In genomic region chr7:35037211-35037525, GRCh38 we compare ENCODE assay signal across 8 cellular contexts. TPM values are rescaled to one million over a fixed set of nuclear protein-coding genes. Genes with fewer than 3 reads are reported as not detected.
DNase-seq lines count a peak whose midpoint lies in the region; ATAC-seq and TF ChIP-seq lines count a peak whose summit lies in the region.

TSS of gene DPY19L1 (minus strand) at chr7:35037485. CDS start at chr7:35037394, 91 bp downstream.

- intact Hi-C loops in activated naive CD4-positive, alpha-beta T cell treated with anti-CD3 and anti-CD28 coated beads for 36 hours (cut with micrococcal nuclease) = loop anchor here (1.0 to 10.0 kb wide), 6 partner anchors 148 to 1972 kb away; partner anchors contain the start of genes EEPD1, HERPUD2, NT5C3A and SEPTIN7
- intact Hi-C loops in PC-9 (cut with micrococcal nuclease; ENCODE audit: unreplicated experiment) = loop anchor here (2.0 to 10.0 kb wide), 5 partner anchors 90 to 1792 kb away; no protein-coding TSS in a partner anchor

- H3K79me1 ChIP-seq in neuronal stem cell (ENCODE audit: low read depth, low read length) = no peaks in the 10 kb centered on the region

- no peaks in the 10 kb centered on the region for H3K27me3 Mint-ChIP-seq in activated naive CD4-positive, alpha-beta T cell treated with anti-CD3 and anti-CD28 coated beads for 36 hours (ENCODE audit: low read depth)

- peaks cover 22% of the 10 kb centered on the region for H3K4me1 Mint-ChIP-seq in activated naive CD4-positive, alpha-beta T cell treated with anti-CD3 and anti-CD28 coated beads for 36 hours (ENCODE audit: low read depth)

- H3K9me3 Mint-ChIP-seq in activated naive CD4-positive, alpha-beta T cell treated with anti-CD3 and anti-CD28 coated beads for 36 hours = no peaks in the 10 kb centered on the region

- H3K36me3 ChIP-seq in PC-9 (ENCODE audit: low read depth) (no peaks in the 10 kb centered on the region), neuronal stem cell (replicated peaks in 1 of 2; ENCODE audit: control insufficient read depth in 2 of 2, insufficient read depth in 2 of 2, low read length in 2 of 2) (no peaks in the 10 kb centered on the region)

- H2AK5ac ChIP-seq in neuronal stem cell (ENCODE audit: low read depth, low read length) = no peak within 1 kb of the TSS

- H3K9me3 ChIP-seq in PC-9 (ENCODE audit: insufficient read depth, low read depth) (no peaks in the 10 kb centered on the region), neuronal stem cell (replicated peaks in 1 of 2; ENCODE audit: control insufficient read depth in 2 of 2, insufficient read depth in 1 of 2, low read depth in 1 of 2, low read length in 2 of 2) (no peaks in the 10 kb centered on the region)

- H2BK120ac ChIP-seq in neuronal stem cell (ENCODE audit: low read depth, low read length) = no peak within 1 kb of the TSS

- H3K79me2 ChIP-seq in PC-9 (ENCODE audit: low read depth) = peaks cover 42% of the 10 kb centered on the region

- no peak within 1 kb of the TSS for H2BK5ac ChIP-seq in neuronal stem cell (ENCODE audit: low read length)

- peak within 1 kb of the TSS; percentile 85 for H3K4me3 Mint-ChIP-seq in activated naive CD4-positive, alpha-beta T cell treated with anti-CD3 and anti-CD28 coated beads for 36 hours

- H4K20me1 ChIP-seq in PC-9 (ENCODE audit: insufficient read depth) = no peaks in the 10 kb centered on the region

- peak within 1 kb of the TSS; percentile 82 for H3K23ac ChIP-seq in neuronal stem cell (ENCODE audit: low read depth, low read length, poor library complexity)

- H3K4me1 ChIP-seq in PC-9 (replicated peaks; ENCODE audit: insufficient read depth) = peaks cover 27% of the 10 kb centered on the region
- peaks cover 2 to 5% of the 10 kb centered on the region in 2 donors for H3K4me1 ChIP-seq in neuronal stem cell (ENCODE audit: control insufficient read depth in 2 of 2, insufficient read depth in 1 of 2, low read depth in 1 of 2, low read length in 2 of 2)

- H3K27ac Mint-ChIP-seq in activated naive CD4-positive, alpha-beta T cell treated with anti-CD3 and anti-CD28 coated beads for 36 hours = peak within 1 kb of the TSS; percentile 71

- H3K27ac ChIP-seq in PC-9 = peak within 1 kb of the TSS; percentile 58
- peak within 1 kb of the TSS; percentile 93 for H3K27ac ChIP-seq in neuronal stem cell (replicated peaks; ENCODE audit: low read length)

- H3K4me2 ChIP-seq in PC-9 (peak within 1 kb of the TSS; percentile 93), neuronal stem cell (ENCODE audit: insufficient read depth, low read length, poor library complexity, severe bottlenecking) (peak within 1 kb of the TSS; percentile 61)

- POLR2A ChIA-PET in PC-9 (lab: Charles Lee; ENCODE audit: unreplicated experiment) = interaction anchor here (0.6 to 0.9 kb wide), 4 partner anchors 34 to 739 kb away, joined by 3 to 20 read pairs (median 8); no protein-coding TSS in a partner anchor

- no peaks in the 10 kb centered on the region for H3K9me2 ChIP-seq in PC-9 (ENCODE audit: insufficient read depth)

- H3F3A ChIP-seq in PC-9 (ENCODE audit: insufficient read depth, low read depth) = peaks cover 5% of the 10 kb centered on the region; the same call in 1 of the 2 replicates

- H3K9ac ChIP-seq in neuronal stem cell (ENCODE audit: low read depth, low read length, poor library complexity) = peak within 1 kb of the TSS; percentile 90

- WGBS in neuronal stem cell (ENCODE audit: extremely low coverage in 2 of 2, insufficient read length in 2 of 2, insufficient replicate concordance in 1 of 2), 2 donors = no CpG with 5 or more reads among the region's 48 CpGs

- DNase-seq in activated naive CD4-positive, alpha-beta T cell treated with anti-CD3 and anti-CD28 coated beads for 36 hours = no peak
- no peak for DNase-seq in activated naive CD4-positive, alpha-beta T cell treated with Interleukin-2 at 50 U/mL for 16 hours
- no peak for DNase-seq in PC-9
- DNase-seq in neuronal stem cell (ENCODE audit: low spot score) = no peak
- no peak for DNase-seq in Ammon's horn (ENCODE audit: low spot score)
- no peak for DNase-seq in activated gamma-delta T cell (lab: John Stamatoyannopoulos, UW)
- no peak for DNase-seq in iPS-NIHi11 (ENCODE audit: low spot score)

- H3K4ac ChIP-seq in neuronal stem cell (ENCODE audit: low read length) = no peak within 1 kb of the TSS

- H3K18ac ChIP-seq in neuronal stem cell (ENCODE audit: low read length) = peak within 1 kb of the TSS; percentile 97

- no peak for ATAC-seq in esophagus mucosa

- no TSS peak for BruUV-seq in PC-9 (replicated peaks; lab: Mats Ljungman, UMichigan)

- TF ChIP-seq CTCF in PC-9 (conservative IDR thresholded peaks at IDR 0.05) = no peak

- CTCF ChIA-PET in activated naive CD4-positive, alpha-beta T cell treated with anti-CD3 and anti-CD28 coated beads for 36 hours (lab: Charles Lee) = no interaction called here
- CTCF ChIA-PET in PC-9 (lab: Charles Lee) = interaction anchor here (0.6 to 0.7 kb wide), 5 partner anchors 21 to 873 kb away, joined by 3 to 11 read pairs (median 5); no protein-coding TSS in a partner anchor

- no peaks in the 10 kb centered on the region for H3K27me3 ChIP-seq in PC-9 (ENCODE audit: insufficient read depth, low read depth)
- no peaks in the 10 kb centered on the region for H3K27me3 ChIP-seq in neuronal stem cell (ENCODE audit: control insufficient read depth in 3 of 3, insufficient read depth in 3 of 3, low read depth in 1 of 3, low read length in 3 of 3)

- peak within 1 kb of the TSS; percentile 41 for H2BK15ac ChIP-seq in neuronal stem cell (ENCODE audit: low read length)

- peak within 1 kb of the TSS; percentile 90 for H3K4me3 ChIP-seq in PC-9
- H3K4me3 ChIP-seq in neuronal stem cell (ENCODE audit: low read length in 2 of 2) = peak within 1 kb of the TSS; percentile 88 to 96

- no peaks in the 10 kb centered on the region for H3K36me3 Mint-ChIP-seq in activated naive CD4-positive, alpha-beta T cell treated with anti-CD3 and anti-CD28 coated beads for 36 hours (ENCODE audit: low read depth)

- H3K14ac ChIP-seq in neuronal stem cell (ENCODE audit: low read length) = no peak within 1 kb of the TSS

- no peak within 1 kb of the TSS for H2BK12ac ChIP-seq in neuronal stem cell (ENCODE audit: low read length)

- H2AFZ ChIP-seq in PC-9 = peak within 1 kb of the TSS; percentile 94
- H2AFZ ChIP-seq in neuronal stem cell (ENCODE audit: low read length) = peak within 1 kb of the TSS; percentile 100

- H4K8ac ChIP-seq in neuronal stem cell (ENCODE audit: low read depth, low read length) = no peak within 1 kb of the TSS

- H4K91ac ChIP-seq in neuronal stem cell (ENCODE audit: low read depth, low read length, poor library complexity) = no peak within 1 kb of the TSS

RNA-seq across cellular contexts. Expression of gene DPY19L1, which starts in this region (rescaled TPM):
- 1 to 10 TPM; 5.3 to 5.9 TPM for total RNA-seq in activated naive CD4-positive, alpha-beta T cell treated with anti-CD3 and anti-CD28 coated beads for 36 hours
- 28.9 and 32.8 TPM in 2 replicates for total RNA-seq in PC-9 (2021)
- total RNA-seq in esophagus mucosa = 10.4 TPM
- polyA plus RNA-seq in neuronal stem cell (2013, experiment 1 of 2) = 19.7 TPM
- 19.8 TPM for polyA plus RNA-seq in neuronal stem cell (2013, experiment 2 of 2)
